1 cellular context compared by ENCODE assay signal in the genomic region with DNA sequence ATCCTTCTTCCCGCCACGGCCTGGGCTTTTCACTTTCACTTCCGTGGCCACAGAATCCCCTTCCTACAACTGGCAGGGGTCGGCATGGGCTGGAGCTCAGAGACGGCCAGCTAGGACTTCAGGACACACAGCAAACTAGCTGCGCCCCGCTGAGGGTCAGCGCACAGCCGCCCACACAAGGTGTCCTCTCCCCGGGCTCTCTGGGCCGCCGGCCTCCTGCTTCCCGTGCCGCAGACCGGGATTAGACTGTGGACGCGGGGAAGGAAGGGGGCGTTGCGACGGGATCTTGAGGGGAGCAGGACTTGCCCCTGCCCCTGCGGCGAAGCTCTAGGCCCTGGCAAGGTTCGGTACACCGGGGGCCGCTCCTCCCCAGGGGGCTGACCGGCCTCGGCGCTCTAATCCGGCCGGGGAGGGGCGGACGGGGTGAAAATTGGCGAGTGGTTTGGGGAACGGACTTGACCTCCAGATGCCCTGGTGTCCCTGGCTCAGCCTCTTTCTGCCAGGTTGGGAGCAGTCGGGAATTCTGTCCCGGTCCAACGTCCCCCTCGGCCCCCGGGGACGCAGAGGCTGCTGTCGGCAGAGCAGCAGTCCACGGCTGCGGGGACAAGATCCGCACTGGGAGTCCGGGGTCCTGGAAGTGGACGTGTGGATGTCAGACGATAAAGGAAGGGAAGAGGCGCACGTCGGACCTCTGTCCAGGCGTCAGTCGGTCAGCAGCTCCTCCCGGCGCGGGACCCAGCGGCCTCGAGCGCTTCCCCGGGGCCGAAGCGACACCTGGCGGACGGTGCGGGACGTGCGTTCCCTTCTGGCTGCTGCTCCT.
A peak's percentile ranks its signal among the peaks of the same experiment; 100 is the strongest.
TF ChIP-seq lines count a peak whose summit lies in the region.

No MANE protein-coding gene starts in this region.

TF ChIP-seq in HepG2, 621 proteins besides CTCF, POLR2A, EP300 and RAD21 (continued from another document and continues in another):
- no peak for TF ChIP-seq ZNF782 (CRISPR knock-in tag; IDR thresholded peaks at IDR 0.05; ENCODE audit: borderline replicate concordance)
- TF ChIP-seq ZNF557 (CRISPR knock-in tag; IDR thresholded peaks at IDR 0.05), result no peak
- no peak for TF ChIP-seq PAWR (CRISPR knock-in tag; IDR thresholded peaks at IDR 0.05; ENCODE audit: borderline replicate concordance)
- TF ChIP-seq, protein P1, sequence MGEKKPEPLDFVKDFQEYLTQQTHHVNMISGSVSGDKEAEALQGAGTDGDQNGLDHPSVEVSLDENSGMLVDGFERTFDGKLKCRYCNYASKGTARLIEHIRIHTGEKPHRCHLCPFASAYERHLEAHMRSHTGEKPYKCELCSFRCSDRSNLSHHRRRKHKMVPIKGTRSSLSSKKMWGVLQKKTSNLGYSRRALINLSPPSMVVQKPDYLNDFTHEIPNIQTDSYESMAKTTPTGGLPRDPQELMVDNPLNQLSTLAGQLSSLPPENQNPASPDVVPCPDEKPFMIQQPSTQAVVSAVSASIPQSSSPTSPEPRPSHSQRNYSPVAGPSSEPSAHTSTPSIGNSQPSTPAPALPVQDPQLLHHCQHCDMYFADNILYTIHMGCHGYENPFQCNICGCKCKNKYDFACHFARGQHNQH (CRISPR knock-in tag; IDR thresholded peaks at IDR 0.05), result peak; percentile 35; the same call in 1 of the 2 replicates
- TF ChIP-seq HOXA3 (CRISPR knock-in tag; IDR thresholded peaks at IDR 0.05), result peak; percentile 42; the same call in 1 of the 2 replicates
- TF ChIP-seq ZNF839 (CRISPR knock-in tag; IDR thresholded peaks at IDR 0.05; ENCODE audit: borderline replicate concordance), result no peak
- TF ChIP-seq ZNF292 (CRISPR knock-in tag; IDR thresholded peaks at IDR 0.05; ENCODE audit: borderline replicate concordance, low read depth), result no peak
- no peak for TF ChIP-seq ZMYM2 (CRISPR knock-in tag; IDR thresholded peaks at IDR 0.05)
- no peak for TF ChIP-seq SMARCC2 (IDR thresholded peaks at IDR 0.05)
- TF ChIP-seq ZNF709 (CRISPR knock-in tag; IDR thresholded peaks at IDR 0.05), result no peak
- TF ChIP-seq ZNF230 (CRISPR knock-in tag; IDR thresholded peaks at IDR 0.05), result no peak
- TF ChIP-seq THYN1 (CRISPR knock-in tag; IDR thresholded peaks at IDR 0.05; ENCODE audit: borderline replicate concordance, low read depth), result no peak
- TF ChIP-seq, protein P2, sequence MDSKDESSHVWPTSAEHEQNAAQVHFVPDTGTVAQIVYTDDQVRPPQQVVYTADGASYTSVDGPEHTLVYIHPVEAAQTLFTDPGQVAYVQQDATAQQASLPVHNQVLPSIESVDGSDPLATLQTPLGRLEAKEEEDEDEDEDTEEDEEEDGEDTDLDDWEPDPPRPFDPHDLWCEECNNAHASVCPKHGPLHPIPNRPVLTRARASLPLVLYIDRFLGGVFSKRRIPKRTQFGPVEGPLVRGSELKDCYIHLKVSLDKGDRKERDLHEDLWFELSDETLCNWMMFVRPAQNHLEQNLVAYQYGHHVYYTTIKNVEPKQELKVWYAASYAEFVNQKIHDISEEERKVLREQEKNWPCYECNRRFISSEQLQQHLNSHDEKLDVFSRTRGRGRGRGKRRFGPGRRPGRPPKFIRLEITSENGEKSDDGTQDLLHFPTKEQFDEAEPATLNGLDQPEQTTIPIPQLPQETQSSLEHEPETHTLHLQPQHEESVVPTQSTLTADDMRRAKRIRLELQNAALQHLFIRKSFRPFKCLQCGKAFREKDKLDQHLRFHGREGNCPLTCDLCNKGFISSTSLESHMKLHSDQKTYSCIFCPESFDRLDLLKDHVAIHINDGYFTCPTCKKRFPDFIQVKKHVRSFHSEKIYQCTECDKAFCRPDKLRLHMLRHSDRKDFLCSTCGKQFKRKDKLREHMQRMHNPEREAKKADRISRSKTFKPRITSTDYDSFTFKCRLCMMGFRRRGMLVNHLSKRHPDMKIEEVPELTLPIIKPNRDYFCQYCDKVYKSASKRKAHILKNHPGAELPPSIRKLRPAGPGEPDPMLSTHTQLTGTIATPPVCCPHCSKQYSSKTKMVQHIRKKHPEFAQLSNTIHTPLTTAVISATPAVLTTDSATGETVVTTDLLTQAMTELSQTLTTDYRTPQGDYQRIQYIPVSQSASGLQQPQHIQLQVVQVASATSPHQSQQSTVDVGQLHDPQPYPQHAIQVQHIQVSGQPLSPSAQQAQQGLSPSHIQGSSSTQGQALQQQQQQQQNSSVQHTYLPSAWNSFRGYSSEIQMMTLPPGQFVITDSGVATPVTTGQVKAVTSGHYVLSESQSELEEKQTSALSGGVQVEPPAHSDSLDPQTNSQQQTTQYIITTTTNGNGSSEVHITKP (CRISPR knock-in tag; IDR thresholded peaks at IDR 0.05; ENCODE audit: low read depth), result no peak
- TF ChIP-seq, protein P3, sequence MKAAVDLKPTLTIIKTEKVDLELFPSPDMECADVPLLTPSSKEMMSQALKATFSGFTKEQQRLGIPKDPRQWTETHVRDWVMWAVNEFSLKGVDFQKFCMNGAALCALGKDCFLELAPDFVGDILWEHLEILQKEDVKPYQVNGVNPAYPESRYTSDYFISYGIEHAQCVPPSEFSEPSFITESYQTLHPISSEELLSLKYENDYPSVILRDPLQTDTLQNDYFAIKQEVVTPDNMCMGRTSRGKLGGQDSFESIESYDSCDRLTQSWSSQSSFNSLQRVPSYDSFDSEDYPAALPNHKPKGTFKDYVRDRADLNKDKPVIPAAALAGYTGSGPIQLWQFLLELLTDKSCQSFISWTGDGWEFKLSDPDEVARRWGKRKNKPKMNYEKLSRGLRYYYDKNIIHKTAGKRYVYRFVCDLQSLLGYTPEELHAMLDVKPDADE (CRISPR knock-in tag; IDR thresholded peaks at IDR 0.05), result no peak
- TF ChIP-seq, protein P4, sequence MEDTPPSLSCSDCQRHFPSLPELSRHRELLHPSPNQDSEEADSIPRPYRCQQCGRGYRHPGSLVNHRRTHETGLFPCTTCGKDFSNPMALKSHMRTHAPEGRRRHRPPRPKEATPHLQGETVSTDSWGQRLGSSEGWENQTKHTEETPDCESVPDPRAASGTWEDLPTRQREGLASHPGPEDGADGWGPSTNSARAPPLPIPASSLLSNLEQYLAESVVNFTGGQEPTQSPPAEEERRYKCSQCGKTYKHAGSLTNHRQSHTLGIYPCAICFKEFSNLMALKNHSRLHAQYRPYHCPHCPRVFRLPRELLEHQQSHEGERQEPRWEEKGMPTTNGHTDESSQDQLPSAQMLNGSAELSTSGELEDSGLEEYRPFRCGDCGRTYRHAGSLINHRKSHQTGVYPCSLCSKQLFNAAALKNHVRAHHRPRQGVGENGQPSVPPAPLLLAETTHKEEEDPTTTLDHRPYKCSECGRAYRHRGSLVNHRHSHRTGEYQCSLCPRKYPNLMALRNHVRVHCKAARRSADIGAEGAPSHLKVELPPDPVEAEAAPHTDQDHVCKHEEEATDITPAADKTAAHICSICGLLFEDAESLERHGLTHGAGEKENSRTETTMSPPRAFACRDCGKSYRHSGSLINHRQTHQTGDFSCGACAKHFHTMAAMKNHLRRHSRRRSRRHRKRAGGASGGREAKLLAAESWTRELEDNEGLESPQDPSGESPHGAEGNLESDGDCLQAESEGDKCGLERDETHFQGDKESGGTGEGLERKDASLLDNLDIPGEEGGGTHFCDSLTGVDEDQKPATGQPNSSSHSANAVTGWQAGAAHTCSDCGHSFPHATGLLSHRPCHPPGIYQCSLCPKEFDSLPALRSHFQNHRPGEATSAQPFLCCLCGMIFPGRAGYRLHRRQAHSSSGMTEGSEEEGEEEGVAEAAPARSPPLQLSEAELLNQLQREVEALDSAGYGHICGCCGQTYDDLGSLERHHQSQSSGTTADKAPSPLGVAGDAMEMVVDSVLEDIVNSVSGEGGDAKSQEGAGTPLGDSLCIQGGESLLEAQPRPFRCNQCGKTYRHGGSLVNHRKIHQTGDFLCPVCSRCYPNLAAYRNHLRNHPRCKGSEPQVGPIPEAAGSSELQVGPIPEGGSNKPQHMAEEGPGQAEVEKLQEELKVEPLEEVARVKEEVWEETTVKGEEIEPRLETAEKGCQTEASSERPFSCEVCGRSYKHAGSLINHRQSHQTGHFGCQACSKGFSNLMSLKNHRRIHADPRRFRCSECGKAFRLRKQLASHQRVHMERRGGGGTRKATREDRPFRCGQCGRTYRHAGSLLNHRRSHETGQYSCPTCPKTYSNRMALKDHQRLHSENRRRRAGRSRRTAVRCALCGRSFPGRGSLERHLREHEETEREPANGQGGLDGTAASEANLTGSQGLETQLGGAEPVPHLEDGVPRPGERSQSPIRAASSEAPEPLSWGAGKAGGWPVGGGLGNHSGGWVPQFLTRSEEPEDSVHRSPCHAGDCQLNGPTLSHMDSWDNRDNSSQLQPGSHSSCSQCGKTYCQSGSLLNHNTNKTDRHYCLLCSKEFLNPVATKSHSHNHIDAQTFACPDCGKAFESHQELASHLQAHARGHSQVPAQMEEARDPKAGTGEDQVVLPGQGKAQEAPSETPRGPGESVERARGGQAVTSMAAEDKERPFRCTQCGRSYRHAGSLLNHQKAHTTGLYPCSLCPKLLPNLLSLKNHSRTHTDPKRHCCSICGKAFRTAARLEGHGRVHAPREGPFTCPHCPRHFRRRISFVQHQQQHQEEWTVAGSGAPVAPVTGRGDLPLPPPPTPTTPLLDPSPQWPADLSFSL (CRISPR knock-in tag; IDR thresholded peaks at IDR 0.05), result no peak
- no peak for TF ChIP-seq ZNF724P (CRISPR knock-in tag; IDR thresholded peaks at IDR 0.05; ENCODE audit: borderline replicate concordance)
- no peak for TF ChIP-seq HMG20A (CRISPR knock-in tag; IDR thresholded peaks at IDR 0.05; ENCODE audit: borderline replicate concordance)
- TF ChIP-seq ZNF720 (CRISPR knock-in tag; IDR thresholded peaks at IDR 0.05), result no peak
- TF ChIP-seq, protein P5, sequence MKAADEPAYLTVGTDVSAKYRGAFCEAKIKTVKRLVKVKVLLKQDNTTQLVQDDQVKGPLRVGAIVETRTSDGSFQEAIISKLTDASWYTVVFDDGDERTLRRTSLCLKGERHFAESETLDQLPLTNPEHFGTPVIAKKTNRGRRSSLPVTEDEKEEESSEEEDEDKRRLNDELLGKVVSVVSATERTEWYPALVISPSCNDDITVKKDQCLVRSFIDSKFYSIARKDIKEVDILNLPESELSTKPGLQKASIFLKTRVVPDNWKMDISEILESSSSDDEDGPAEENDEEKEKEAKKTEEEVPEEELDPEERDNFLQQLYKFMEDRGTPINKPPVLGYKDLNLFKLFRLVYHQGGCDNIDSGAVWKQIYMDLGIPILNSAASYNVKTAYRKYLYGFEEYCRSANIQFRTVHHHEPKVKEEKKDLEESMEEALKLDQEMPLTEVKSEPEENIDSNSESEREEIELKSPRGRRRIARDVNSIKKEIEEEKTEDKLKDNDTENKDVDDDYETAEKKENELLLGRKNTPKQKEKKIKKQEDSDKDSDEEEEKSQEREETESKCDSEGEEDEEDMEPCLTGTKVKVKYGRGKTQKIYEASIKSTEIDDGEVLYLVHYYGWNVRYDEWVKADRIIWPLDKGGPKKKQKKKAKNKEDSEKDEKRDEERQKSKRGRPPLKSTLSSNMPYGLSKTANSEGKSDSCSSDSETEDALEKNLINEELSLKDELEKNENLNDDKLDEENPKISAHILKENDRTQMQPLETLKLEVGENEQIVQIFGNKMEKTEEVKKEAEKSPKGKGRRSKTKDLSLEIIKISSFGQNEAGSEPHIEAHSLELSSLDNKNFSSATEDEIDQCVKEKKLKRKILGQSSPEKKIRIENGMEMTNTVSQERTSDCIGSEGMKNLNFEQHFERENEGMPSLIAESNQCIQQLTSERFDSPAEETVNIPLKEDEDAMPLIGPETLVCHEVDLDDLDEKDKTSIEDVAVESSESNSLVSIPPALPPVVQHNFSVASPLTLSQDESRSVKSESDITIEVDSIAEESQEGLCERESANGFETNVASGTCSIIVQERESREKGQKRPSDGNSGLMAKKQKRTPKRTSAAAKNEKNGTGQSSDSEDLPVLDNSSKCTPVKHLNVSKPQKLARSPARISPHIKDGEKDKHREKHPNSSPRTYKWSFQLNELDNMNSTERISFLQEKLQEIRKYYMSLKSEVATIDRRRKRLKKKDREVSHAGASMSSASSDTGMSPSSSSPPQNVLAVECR (CRISPR knock-in tag; IDR thresholded peaks at IDR 0.05; ENCODE audit: borderline replicate concordance), result no peak; the same call in 1 of the 2 replicates
- 0 out of 2 replicates have a peak, but pooled peaks have one; percentile 50 for TF ChIP-seq TARDBP (CRISPR knock-in tag; IDR thresholded peaks at IDR 0.05)
- no peak for TF ChIP-seq SUZ12 (IDR thresholded peaks at IDR 0.05; ENCODE audit: low read depth, low read length)
- TF ChIP-seq, protein P6, sequence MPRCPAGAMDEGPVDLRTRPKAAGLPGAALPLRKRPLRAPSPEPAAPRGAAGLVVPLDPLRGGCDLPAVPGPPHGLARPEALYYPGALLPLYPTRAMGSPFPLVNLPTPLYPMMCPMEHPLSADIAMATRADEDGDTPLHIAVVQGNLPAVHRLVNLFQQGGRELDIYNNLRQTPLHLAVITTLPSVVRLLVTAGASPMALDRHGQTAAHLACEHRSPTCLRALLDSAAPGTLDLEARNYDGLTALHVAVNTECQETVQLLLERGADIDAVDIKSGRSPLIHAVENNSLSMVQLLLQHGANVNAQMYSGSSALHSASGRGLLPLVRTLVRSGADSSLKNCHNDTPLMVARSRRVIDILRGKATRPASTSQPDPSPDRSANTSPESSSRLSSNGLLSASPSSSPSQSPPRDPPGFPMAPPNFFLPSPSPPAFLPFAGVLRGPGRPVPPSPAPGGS (CRISPR knock-in tag; IDR thresholded peaks at IDR 0.05), result no peak
- TF ChIP-seq SPEN (CRISPR knock-in tag; IDR thresholded peaks at IDR 0.05; ENCODE audit: low read depth), result peak; percentile 16; the same call in 1 of the 2 replicates
- TF ChIP-seq, protein P7, sequence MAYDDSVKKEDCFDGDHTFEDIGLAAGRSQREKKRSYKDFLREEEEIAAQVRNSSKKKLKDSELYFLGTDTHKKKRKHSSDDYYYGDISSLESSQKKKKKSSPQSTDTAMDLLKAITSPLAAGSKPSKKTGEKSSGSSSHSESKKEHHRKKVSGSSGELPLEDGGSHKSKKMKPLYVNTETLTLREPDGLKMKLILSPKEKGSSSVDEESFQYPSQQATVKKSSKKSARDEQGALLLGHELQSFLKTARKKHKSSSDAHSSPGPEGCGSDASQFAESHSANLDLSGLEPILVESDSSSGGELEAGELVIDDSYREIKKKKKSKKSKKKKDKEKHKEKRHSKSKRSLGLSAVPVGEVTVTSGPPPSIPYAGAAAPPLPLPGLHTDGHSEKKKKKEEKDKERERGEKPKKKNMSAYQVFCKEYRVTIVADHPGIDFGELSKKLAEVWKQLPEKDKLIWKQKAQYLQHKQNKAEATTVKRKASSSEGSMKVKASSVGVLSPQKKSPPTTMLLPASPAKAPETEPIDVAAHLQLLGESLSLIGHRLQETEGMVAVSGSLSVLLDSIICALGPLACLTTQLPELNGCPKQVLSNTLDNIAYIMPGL (CRISPR knock-in tag; IDR thresholded peaks at IDR 0.05; ENCODE audit: borderline replicate concordance in 1 of 2, low read depth in 1 of 2), result peak; percentile 48 to 59; a peak in 1 of 4 replicates
- no peak for TF ChIP-seq CREB1 (IDR thresholded peaks at IDR 0.05)
- no peak for TF ChIP-seq CREB1 (CRISPR knock-in tag; IDR thresholded peaks at IDR 0.05)
- TF ChIP-seq, protein P8, sequence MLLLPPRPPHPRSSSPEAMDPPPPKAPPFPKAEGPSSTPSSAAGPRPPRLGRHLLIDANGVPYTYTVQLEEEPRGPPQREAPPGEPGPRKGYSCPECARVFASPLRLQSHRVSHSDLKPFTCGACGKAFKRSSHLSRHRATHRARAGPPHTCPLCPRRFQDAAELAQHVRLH (CRISPR knock-in tag; IDR thresholded peaks at IDR 0.05; ENCODE audit: borderline replicate concordance, low read depth), result no peak
- TF ChIP-seq TOPORS (CRISPR knock-in tag; IDR thresholded peaks at IDR 0.05), result no peak
- TF ChIP-seq CBX5 (CRISPR knock-in tag; IDR thresholded peaks at IDR 0.05; ENCODE audit: borderline replicate concordance), result 0 out of 2 replicates have a peak, but pooled peaks have one; percentile 52
- TF ChIP-seq SOX13 (IDR thresholded peaks at IDR 0.05), result no peak
- no peak for TF ChIP-seq SOX13 (CRISPR knock-in tag; conservative IDR thresholded peaks at IDR 0.05 in 1 of 2, IDR thresholded peaks at IDR 0.05 in 1 of 2)
- TF ChIP-seq NBN (conservative IDR thresholded peaks at IDR 0.05), result no peak
- no peak for TF ChIP-seq PHF5A (CRISPR knock-in tag; IDR thresholded peaks at IDR 0.05; ENCODE audit: low read depth, unreplicated experiment)
- peak; percentile 22; the same call in 1 of the 2 replicates for TF ChIP-seq ZFY (CRISPR knock-in tag; IDR thresholded peaks at IDR 0.05)
- TF ChIP-seq HNRNPUL1 (IDR thresholded peaks at IDR 0.05; ENCODE audit: low read depth, low read length), result no peak
